ENCODE assay signal across 7 cellular contexts in genomic region chr11:308740-309557, GRCh38. TPM values are rescaled to one million over a fixed set of nuclear protein-coding genes. Genes with fewer than 3 reads are reported as not detected.
DNase-seq lines count a peak whose midpoint lies in the region; TF ChIP-seq lines count a peak whose summit lies in the region.
"Not testable (repeated sequence)": the region's sequence is repeated elsewhere in the genome, so short reads cannot be mapped to it uniquely, and the experiment has no call there.
"Had no signal": no experiment of that assay in that cellular context is flagged by ENCODE, and none has a peak within 500 bp of the region (broad histone marks: within the 10 kb centered on the region; RNA-seq: fewer than 3 reads in every experiment).

No MANE protein-coding gene starts in this region.

- H3K27me3 ChIP-seq in mesenchymal stem cell (ENCODE audit: control insufficient read depth in 1 of 2, insufficient read depth in 1 of 2, low read length in 2 of 2); spleen (replicated peaks in 1 of 7): not testable (repeated sequence)

- H3K9me3 ChIP-seq in mesenchymal stem cell (ENCODE audit: control insufficient read depth, low read length); spleen: not testable (repeated sequence)

- peak overlapping the region; percentile 94 for H3K4me3 Mint-ChIP-seq in activated naive CD4-positive, alpha-beta T cell treated with anti-CD3 and anti-CD28 coated beads, Interleukin-2, amount 50 U/mL, for 24 hours

- H3K9ac ChIP-seq in mesenchymal stem cell (ENCODE audit: low read length), result peak overlapping the region; percentile 84

- H2BK12ac ChIP-seq in mesenchymal stem cell (ENCODE audit: low read length in 2 of 2), result peak overlapping the region in 1 of 2 experiments; percentile 89

- DNase-seq in OCI-M1 (lab: John Stamatoyannopoulos, UW) (peak; percentile 45), spleen (peak; percentile 78)
- DNase-seq in erythroblast (lab: John Stamatoyannopoulos, UW); mesenchymal stem cell: not testable (repeated sequence)

- not testable (repeated sequence) for H3K9me3 Mint-ChIP-seq in activated naive CD4-positive, alpha-beta T cell treated with anti-CD3 and anti-CD28 coated beads, Interleukin-2, amount 50 U/mL, for 24 hours

- not testable (repeated sequence) for H4K8ac ChIP-seq in mesenchymal stem cell (ENCODE audit: low read length)

- peak overlapping the region; percentile 15 for H4K91ac ChIP-seq in mesenchymal stem cell (ENCODE audit: low read length)

- H3K4me2 ChIP-seq in mesenchymal stem cell (ENCODE audit: low read length, poor library complexity, severe bottlenecking), result peak overlapping the region; percentile 17

- H3K4me1 Mint-ChIP-seq in activated naive CD4-positive, alpha-beta T cell treated with anti-CD3 and anti-CD28 coated beads, Interleukin-2, amount 50 U/mL, for 24 hours, result peaks cover 54% of the 10 kb centered on the region

- peak overlapping the region; percentile 24 to 99 for H3K4ac ChIP-seq in mesenchymal stem cell (ENCODE audit: low read depth in 1 of 2, low read length in 2 of 2)

- not testable (repeated sequence) for TF ChIP-seq CTCF in C4-2B (conservative IDR thresholded peaks at IDR 0.05); spleen (IDR thresholded peaks at IDR 0.05 in 8 of 11, conservative IDR thresholded peaks at IDR 0.05 in 3 of 11)

- not testable (repeated sequence) for H3K27me3 Mint-ChIP-seq in activated naive CD4-positive, alpha-beta T cell treated with anti-CD3 and anti-CD28 coated beads, Interleukin-2, amount 50 U/mL, for 24 hours

- peak overlapping the region; percentile 99 for H3K27ac Mint-ChIP-seq in activated naive CD4-positive, alpha-beta T cell treated with anti-CD3 and anti-CD28 coated beads, Interleukin-2, amount 50 U/mL, for 24 hours

- H2AK5ac ChIP-seq in mesenchymal stem cell (ENCODE audit: low read length, severe bottlenecking), result peak overlapping the region; percentile 27

- peak overlapping the region in 1 of 2 experiments; percentile 91 for H3K23ac ChIP-seq in mesenchymal stem cell (ENCODE audit: low read length in 2 of 2)

- H2AFZ ChIP-seq in mesenchymal stem cell (ENCODE audit: low read depth, low read length), result not testable (repeated sequence)

- H2BK15ac ChIP-seq in mesenchymal stem cell (ENCODE audit: low read depth, poor library complexity, severe bottlenecking), result not testable (repeated sequence)

- intact Hi-C loops in spleen (cut with DNase I; ENCODE audit: low total_unique reads), result loop anchor here (5.0 kb wide), 1 partner anchor 48 kb away; no protein-coding TSS in a partner anchor

- H2BK120ac ChIP-seq in mesenchymal stem cell (ENCODE audit: low read depth, low read length), result peak overlapping the region; percentile 15

- not testable (repeated sequence) for H3K36me3 Mint-ChIP-seq in activated naive CD4-positive, alpha-beta T cell treated with anti-CD3 and anti-CD28 coated beads, Interleukin-2, amount 50 U/mL, for 24 hours

- 70% methylated on average over 15 of the region's 22 CpGs for WGBS in mesenchymal stem cell
- WGBS in spleen, 5 donors, result 30 to 42% (median 35%) methylated on average over 19 to 22 of the region's 22 CpGs

- peak overlapping the region in 1 of 2 experiments; percentile 97 for H3K14ac ChIP-seq in mesenchymal stem cell (ENCODE audit: low read length in 2 of 2)

- H3K36me3 ChIP-seq in mesenchymal stem cell (ENCODE audit: control insufficient read depth in 1 of 2, insufficient read depth in 2 of 2, low read depth in 1 of 2, low read length in 2 of 2); spleen: not testable (repeated sequence)

- not testable (repeated sequence) for H2BK5ac ChIP-seq in mesenchymal stem cell (ENCODE audit: low read depth, low read length, poor library complexity, severe bottlenecking)

- peaks cover 28% of the 10 kb centered on the region for H3K4me1 ChIP-seq in mesenchymal stem cell (ENCODE audit: control insufficient read depth, insufficient read depth, low read depth, low read length)
- peaks cover 38 to 80% (median 67%) of the 10 kb centered on the region in 6 donors for H3K4me1 ChIP-seq in spleen

- H3K4me3 ChIP-seq in mesenchymal stem cell (ENCODE audit: insufficient read depth in 1 of 2, low read depth in 1 of 2, low read length in 2 of 2) (peak overlapping the region in 1 of 2 experiments; percentile 94), spleen (peak overlapping the region; percentile 32 to 74 (median 65))

- not testable (repeated sequence) for H3K79me1 ChIP-seq in mesenchymal stem cell (replicated peaks; ENCODE audit: low read length, poor library complexity, severe bottlenecking)

- H3K27ac ChIP-seq in C4-2B (peak overlapping the region; percentile 68), spleen (peak overlapping the region; percentile 81 to 97 (median 90))
- not testable (repeated sequence) for H3K27ac ChIP-seq in mesenchymal stem cell (ENCODE audit: low read length, poor library complexity, severe bottlenecking)

- TF ChIP-seq POLR2A in erythroblast (IDR thresholded peaks at IDR 0.05; ENCODE audit: low read length), result peak; percentile 18
- not testable (repeated sequence) for TF ChIP-seq POLR2A in spleen (IDR thresholded peaks at IDR 0.05)

- H3K18ac ChIP-seq in mesenchymal stem cell (ENCODE audit: low read depth in 1 of 2, low read length in 2 of 2), result peak overlapping the region in 1 of 2 experiments; percentile 85

RNA-seq across cellular contexts. Expression of gene IFITM2, which starts 1.3 kb away (rescaled TPM):
- polyA plus RNA-seq in mesenchymal stem cell (2013, experiment 1 of 2), result 1,548 TPM
- 1,588 TPM for polyA plus RNA-seq in mesenchymal stem cell (2013, experiment 2 of 2)
- 1,000 to 10,000 TPM in 4 of 7 donors, 100 to 1,000 TPM in 3; 507 to 1,635 (median 1,062) TPM for total RNA-seq in spleen
- 1,000 to 10,000 TPM in 1 of 3 donors, 100 to 1,000 TPM in 2; 680 to 1,006 (median 885) TPM for polyA plus RNA-seq in spleen
- polyA plus RNA-seq: neural cell had no signal

RNA-seq across cellular contexts. Expression of gene IFITM1, which starts 4.9 kb away (rescaled TPM):
- polyA plus RNA-seq in mesenchymal stem cell (2013, experiment 1 of 2), result 395 TPM
- 368 TPM for polyA plus RNA-seq in mesenchymal stem cell (2013, experiment 2 of 2)
- total RNA-seq in spleen, result 100 to 1,000 TPM; 333 to 670 (median 510) TPM
- 100 to 1,000 TPM; 314 to 496 (median 327) TPM for polyA plus RNA-seq in spleen

RNA-seq across cellular contexts. Expression of gene IFITM5, which starts 9.6 kb away (rescaled TPM):
- not detected for polyA plus RNA-seq in mesenchymal stem cell (2013, experiment 1 of 2)
- not detected for polyA plus RNA-seq in mesenchymal stem cell (2013, experiment 2 of 2)
- total RNA-seq in spleen, result not detected
- polyA plus RNA-seq in spleen, result not detected
- polyA plus RNA-seq: neural cell had no signal

RNA-seq across cellular contexts. Expression of gene IFITM3, which starts 11.7 kb away (rescaled TPM):
- polyA plus RNA-seq in mesenchymal stem cell (2013, experiment 1 of 2), result 2,969 TPM
- polyA plus RNA-seq in mesenchymal stem cell (2013, experiment 2 of 2), result 2,910 TPM
- total RNA-seq in spleen, result 100 to 1,000 TPM; 314 to 942 (median 472) TPM
- polyA plus RNA-seq in spleen, result 100 to 1,000 TPM; 391 to 618 (median 599) TPM
- polyA plus RNA-seq: neural cell had no signal

RNA-seq across cellular contexts. Expression of gene PGGHG, which starts 20.0 kb away (rescaled TPM):
- polyA plus RNA-seq in mesenchymal stem cell (2013, experiment 1 of 2), result 35.9 TPM
- polyA plus RNA-seq in mesenchymal stem cell (2013, experiment 2 of 2), result 33.3 TPM
- 100 to 1,000 TPM in 6 of 7 donors, 10 to 100 TPM in 1; 53.4 to 182 (median 128) TPM for total RNA-seq in spleen
- 100 to 1,000 TPM; 127 to 250 (median 134) TPM for polyA plus RNA-seq in spleen
